Comparison of ENCODE assay signal across 9 cellular contexts in the genomic region with DNA sequence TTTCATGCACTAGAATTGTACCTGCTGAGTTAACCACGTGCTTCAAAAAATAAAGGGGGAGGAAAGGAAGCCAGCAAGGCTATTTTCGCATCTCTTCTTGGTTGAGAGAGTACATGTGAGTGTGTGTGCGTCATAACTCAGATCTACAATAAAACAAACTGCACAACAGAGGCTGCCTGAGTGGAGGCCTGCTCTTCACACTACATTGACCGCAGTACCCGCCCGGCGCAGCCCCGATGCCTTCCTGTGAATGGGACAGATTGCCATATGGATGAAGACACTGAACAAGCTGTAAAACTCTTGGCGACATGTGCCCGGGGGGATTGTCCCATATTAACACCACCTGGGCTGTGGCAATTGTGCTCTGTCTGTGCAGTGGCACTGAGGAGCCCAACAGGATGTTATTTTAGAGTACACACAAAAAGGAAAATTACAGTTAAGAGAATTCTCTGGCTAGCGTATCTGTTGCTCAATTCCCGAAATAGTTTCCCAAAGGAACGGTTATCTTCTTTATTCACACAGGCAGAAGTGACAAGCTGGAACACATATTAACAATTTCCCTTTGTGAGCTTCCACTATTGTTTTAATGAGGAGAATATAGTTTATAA.
DNase-seq lines count a peak whose midpoint lies in the region; ATAC-seq and TF ChIP-seq lines count a peak whose summit lies in the region.
"Had no signal": no experiment of that assay in that cellular context is flagged by ENCODE, and none has a peak within 500 bp of the region (broad histone marks: within the 10 kb centered on the region; RNA-seq: fewer than 3 reads in every experiment).

No MANE protein-coding gene starts in this region.

- H3K4me1 Mint-ChIP-seq in activated naive CD4-positive, alpha-beta T cell treated with anti-CD3 and anti-CD28 coated beads for 36 hours (ENCODE audit: low read depth): peaks cover 82% of the 10 kb centered on the region

- H3K4me2 ChIP-seq in hepatocyte: no peak overlapping the region

- H3K9me2 ChIP-seq in hepatocyte (replicated peaks; ENCODE audit: insufficient read depth): no peaks in the 10 kb centered on the region

- peak overlapping the region; percentile 4 to 39 (median 22) for H3K27ac ChIP-seq in Peyer's patch
- H3K27ac ChIP-seq in hepatocyte: peak overlapping the region; percentile 45
- peak overlapping the region; percentile 59 to 79 (median 68) for H3K27ac ChIP-seq in transverse colon

- H3K36me3 Mint-ChIP-seq in activated naive CD4-positive, alpha-beta T cell treated with anti-CD3 and anti-CD28 coated beads for 36 hours (ENCODE audit: low read depth): peaks cover 39% of the 10 kb centered on the region

- peaks cover 0 to 7% (median 0%) of the 10 kb centered on the region in 3 donors for H3K36me3 ChIP-seq in Peyer's patch
- H3K36me3 ChIP-seq in hepatocyte (replicated peaks; ENCODE audit: insufficient read depth, low read depth): no peaks in the 10 kb centered on the region
- H3K36me3 ChIP-seq in transverse colon: peaks cover 0 to 8% (median 0%) of the 10 kb centered on the region in 4 donors

- H3K4me3 ChIP-seq in Peyer's patch (no peak overlapping the region), hepatocyte (no peak overlapping the region), transverse colon (no peak overlapping the region)

- H3K4me1 ChIP-seq in Peyer's patch (peaks cover 0 to 33% (median 2%) of the 10 kb centered on the region in 4 donors), hepatocyte (ENCODE audit: insufficient read depth) (peaks cover 5% of the 10 kb centered on the region), transverse colon (peaks cover 28 to 79% (median 47%) of the 10 kb centered on the region in 4 donors)

- ATAC-seq in HG03439 (IDR thresholded peaks at IDR 0.05; ENCODE audit: unreplicated experiment): no peak

- peak; percentile 26 for DNase-seq in activated naive CD4-positive, alpha-beta T cell treated with anti-CD3 and anti-CD28 coated beads for 36 hours
- DNase-seq in activated naive CD4-positive, alpha-beta T cell (lab: John Stamatoyannopoulos, UW): no peak
- DNase-seq in Peyer's patch (peak in 2 of 3 donors; percentile 71 to 74), hepatocyte (ENCODE audit: low spot score) (no peak), transverse colon (no peak), NCI-H1092 (lab: John Stamatoyannopoulos, UW) (no peak)
- DNase-seq in stimulated activated CD4-positive, alpha-beta T cell treated with anti-CD3 and anti-CD28 coated beads, Interleukin-2, amount 100 ng/mL, for 24 hours: no peak
- DNase-seq: NCI-H1105 had no signal

- H3K4me3 Mint-ChIP-seq in activated naive CD4-positive, alpha-beta T cell treated with anti-CD3 and anti-CD28 coated beads for 36 hours: no peak overlapping the region

- H4K20me1 ChIP-seq in hepatocyte (ENCODE audit: insufficient read depth, poor library complexity, severe bottlenecking): peaks cover 4% of the 10 kb centered on the region

- no peak overlapping the region for H2AFZ ChIP-seq in hepatocyte

- H3K27me3 Mint-ChIP-seq in activated naive CD4-positive, alpha-beta T cell treated with anti-CD3 and anti-CD28 coated beads for 36 hours (ENCODE audit: low read depth): no peaks in the 10 kb centered on the region

- peak overlapping the region; percentile 80 for H3K27ac Mint-ChIP-seq in activated naive CD4-positive, alpha-beta T cell treated with anti-CD3 and anti-CD28 coated beads for 36 hours

- in situ Hi-C loops in transverse colon (cut with MboI; ENCODE audit: low pct_ligation_motif_present in 1 of 4, low pct_unique_long_range_greater_than_20kb in 1 of 4, low sequenced_read_pairs in 3 of 4): no loop called here

- 84% methylated on average over 13 of the region's 13 CpGs for WGBS in hepatocyte (ENCODE audit: low lambda C conversion rate, missing lambda C conversion rate)
- 65 to 69% methylated on average over 3 to 13 of the region's 13 CpGs for WGBS in transverse colon (ENCODE audit: low coverage in 1 of 2), 2 donors

- peaks cover 86% of the 10 kb centered on the region for H3K79me2 ChIP-seq in hepatocyte

- TF ChIP-seq POLR2A in Peyer's patch (IDR thresholded peaks at IDR 0.05): no peak
- TF ChIP-seq POLR2A in transverse colon (IDR thresholded peaks at IDR 0.05): no peak

- H3K9me3 ChIP-seq in Peyer's patch: no peaks in the 10 kb centered on the region
- no peaks in the 10 kb centered on the region for H3K9me3 ChIP-seq in hepatocyte (ENCODE audit: low read depth)
- no peaks in the 10 kb centered on the region for H3K9me3 ChIP-seq in transverse colon

- TF ChIP-seq CTCF in Peyer's patch (IDR thresholded peaks at IDR 0.05): no peak
- no peak for TF ChIP-seq CTCF in hepatocyte (IDR thresholded peaks at IDR 0.05; ENCODE audit: poor library complexity)
- TF ChIP-seq CTCF in transverse colon (IDR thresholded peaks at IDR 0.05): no peak

- H3K27me3 ChIP-seq in Peyer's patch: no peaks in the 10 kb centered on the region
- no peaks in the 10 kb centered on the region for H3K27me3 ChIP-seq in hepatocyte
- no peaks in the 10 kb centered on the region for H3K27me3 ChIP-seq in transverse colon

- CTCF ChIA-PET in activated naive CD4-positive, alpha-beta T cell treated with anti-CD3 and anti-CD28 coated beads for 36 hours (lab: Charles Lee): interaction anchor here (0.6 kb wide), 2 partner anchors 16 to 27 kb away, joined by 3 to 4 read pairs; no protein-coding TSS in a partner anchor

- H3K9me3 Mint-ChIP-seq in activated naive CD4-positive, alpha-beta T cell treated with anti-CD3 and anti-CD28 coated beads for 36 hours: no peaks in the 10 kb centered on the region

- intact Hi-C loops in activated naive CD4-positive, alpha-beta T cell treated with anti-CD3 and anti-CD28 coated beads for 36 hours (cut with micrococcal nuclease): loop anchor here (1.0 kb wide), 2 partner anchors 7 to 31 kb away; no protein-coding TSS in a partner anchor
- intact Hi-C loops in transverse colon (cut with DNase I; ENCODE audit: low total_unique reads): no loop called here

- TF ChIP-seq EP300 in transverse colon (IDR thresholded peaks at IDR 0.05; ENCODE audit: low read depth): no peak

Comparison
In these comparisons a context has a peak if more than half of its experiments do, and no peak if none do; other contexts are left out.
1. DNase-seq: peak in activated naive CD4-positive, alpha-beta T cell treated with anti-CD3 and anti-CD28 coated beads for 36 hours (single experiment) and Peyer's patch (2 of 3); none in activated naive CD4-positive, alpha-beta T cell (0 of 4), hepatocyte (single experiment), transverse colon (single experiment), NCI-H1092 (single experiment) and stimulated activated CD4-positive, alpha-beta T cell treated with anti-CD3 and anti-CD28 coated beads, Interleukin-2, amount 100 ng/mL, for 24 hours (0 of 2).
2. Peak in every context shown above with its lines, with median percentiles within 50 percentile points of each other: H3K27ac ChIP-seq.